Comparison of ENCODE assay signal across 1 cellular context in the genomic region with DNA sequence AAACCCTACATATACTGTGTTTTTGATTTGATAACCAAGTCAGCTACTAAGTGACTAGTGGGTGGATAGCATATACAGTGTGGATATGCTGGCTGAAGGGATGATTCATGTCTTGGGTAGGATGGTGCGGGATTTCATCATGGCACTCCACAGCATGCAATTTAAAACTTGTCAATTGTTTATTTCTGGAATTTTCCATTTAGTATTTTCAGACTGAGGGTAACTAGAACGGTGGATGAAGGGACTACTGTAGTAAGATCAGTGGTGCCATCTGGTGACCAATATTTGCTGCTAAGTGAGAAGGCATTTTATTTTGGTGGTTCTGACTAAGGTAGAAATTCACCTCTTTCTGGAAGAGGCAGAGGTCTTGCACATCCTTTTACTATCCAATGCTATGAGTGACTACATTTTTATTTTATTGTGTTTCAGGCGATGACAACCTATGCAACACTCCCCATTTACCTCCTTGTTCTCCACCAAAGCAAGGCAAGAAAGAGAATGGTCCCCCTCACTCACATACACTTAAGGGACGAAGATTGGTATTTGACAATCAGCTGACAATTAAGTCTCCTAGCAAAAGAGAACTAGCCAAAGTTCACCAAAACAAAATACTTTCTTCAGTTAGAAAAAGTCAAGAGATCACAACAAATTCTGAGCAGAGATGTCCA.
TF ChIP-seq lines count a peak whose summit lies in the region.

No MANE protein-coding gene starts in this region.

TF ChIP-seq in A549, 52 proteins besides CTCF, POLR2A, EP300 and RAD21 (continued from another document):
- TF ChIP-seq, protein P1, sequence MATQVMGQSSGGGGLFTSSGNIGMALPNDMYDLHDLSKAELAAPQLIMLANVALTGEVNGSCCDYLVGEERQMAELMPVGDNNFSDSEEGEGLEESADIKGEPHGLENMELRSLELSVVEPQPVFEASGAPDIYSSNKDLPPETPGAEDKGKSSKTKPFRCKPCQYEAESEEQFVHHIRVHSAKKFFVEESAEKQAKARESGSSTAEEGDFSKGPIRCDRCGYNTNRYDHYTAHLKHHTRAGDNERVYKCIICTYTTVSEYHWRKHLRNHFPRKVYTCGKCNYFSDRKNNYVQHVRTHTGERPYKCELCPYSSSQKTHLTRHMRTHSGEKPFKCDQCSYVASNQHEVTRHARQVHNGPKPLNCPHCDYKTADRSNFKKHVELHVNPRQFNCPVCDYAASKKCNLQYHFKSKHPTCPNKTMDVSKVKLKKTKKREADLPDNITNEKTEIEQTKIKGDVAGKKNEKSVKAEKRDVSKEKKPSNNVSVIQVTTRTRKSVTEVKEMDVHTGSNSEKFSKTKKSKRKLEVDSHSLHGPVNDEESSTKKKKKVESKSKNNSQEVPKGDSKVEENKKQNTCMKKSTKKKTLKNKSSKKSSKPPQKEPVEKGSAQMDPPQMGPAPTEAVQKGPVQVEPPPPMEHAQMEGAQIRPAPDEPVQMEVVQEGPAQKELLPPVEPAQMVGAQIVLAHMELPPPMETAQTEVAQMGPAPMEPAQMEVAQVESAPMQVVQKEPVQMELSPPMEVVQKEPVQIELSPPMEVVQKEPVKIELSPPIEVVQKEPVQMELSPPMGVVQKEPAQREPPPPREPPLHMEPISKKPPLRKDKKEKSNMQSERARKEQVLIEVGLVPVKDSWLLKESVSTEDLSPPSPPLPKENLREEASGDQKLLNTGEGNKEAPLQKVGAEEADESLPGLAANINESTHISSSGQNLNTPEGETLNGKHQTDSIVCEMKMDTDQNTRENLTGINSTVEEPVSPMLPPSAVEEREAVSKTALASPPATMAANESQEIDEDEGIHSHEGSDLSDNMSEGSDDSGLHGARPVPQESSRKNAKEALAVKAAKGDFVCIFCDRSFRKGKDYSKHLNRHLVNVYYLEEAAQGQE (IDR thresholded peaks at IDR 0.05): no peak
- TF ChIP-seq CBX2 (IDR thresholded peaks at IDR 0.05; ENCODE audit: borderline replicate concordance, low read depth) (no peak), HOXB13 (CRISPR knock-in tag; IDR thresholded peaks at IDR 0.05; ENCODE audit: low read depth) (no peak), HOXB5 (CRISPR knock-in tag; IDR thresholded peaks at IDR 0.05) (no peak)
TF ChIP-seq in A549: peak in this region for 2.
